8 cellular contexts compared by ENCODE assay signal in the genomic region with DNA sequence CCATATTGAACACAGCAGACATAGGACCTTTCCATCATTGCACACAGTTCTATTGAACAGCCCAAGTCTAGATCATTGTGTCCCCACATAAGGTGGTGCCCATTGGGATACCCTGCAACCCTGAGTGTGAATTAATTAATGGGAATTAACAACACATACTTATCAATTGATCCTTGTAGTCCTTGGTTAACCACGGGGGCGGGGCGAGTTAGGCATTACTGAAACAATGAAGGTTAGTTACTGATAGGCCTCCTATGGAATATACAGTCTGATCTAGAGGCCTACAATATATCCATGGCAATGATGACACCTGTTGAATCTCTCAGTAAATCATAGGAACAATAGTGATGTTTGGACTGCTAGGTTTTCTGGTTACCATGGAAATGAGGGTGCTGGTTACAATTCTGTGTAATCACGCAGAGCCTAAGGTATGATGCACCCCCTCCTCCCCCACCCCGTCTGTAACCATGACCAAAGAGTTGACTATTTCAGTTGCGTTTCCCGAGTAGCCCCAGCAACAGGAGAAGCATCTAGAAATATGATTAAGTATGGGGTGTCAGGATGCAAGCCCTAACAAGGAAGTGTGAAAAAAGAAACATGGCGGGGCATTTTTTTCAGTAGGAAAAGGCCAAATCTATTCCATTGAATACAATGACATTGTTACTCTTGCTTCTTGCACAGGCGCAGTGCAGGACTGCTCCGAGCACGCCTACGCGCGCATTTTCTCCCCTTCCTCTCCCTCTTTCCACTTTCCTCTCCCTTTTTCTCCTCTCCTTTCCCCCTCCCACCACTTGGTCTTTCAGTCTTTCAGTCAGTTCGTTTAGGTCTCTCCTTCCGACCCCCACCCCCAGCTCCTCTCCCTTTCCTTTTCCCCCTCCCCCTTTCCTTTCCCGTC. TPM values are rescaled to one million over a fixed set of nuclear protein-coding genes. Genes with fewer than 3 reads are reported as not detected.
A peak's percentile ranks its signal among the peaks of the same experiment; 100 is the strongest.
DNase-seq lines count a peak whose midpoint lies in the region; ATAC-seq and TF ChIP-seq lines count a peak whose summit lies in the region.

No MANE protein-coding gene starts in this region.

- ATAC-seq in GM19395 (IDR thresholded peaks at IDR 0.05; ENCODE audit: unreplicated experiment) (peak; percentile 38), HG03469 (IDR thresholded peaks at IDR 0.05; ENCODE audit: unreplicated experiment) (peak; percentile 5)

- H3K27ac ChIP-seq in mucosa of rectum (ENCODE audit: low read depth in 2 of 2, low read length in 2 of 2) (peak overlapping the region; percentile 73 to 82), subcutaneous abdominal adipose tissue (ENCODE audit: low read depth, low read length) (peak overlapping the region; percentile 87)

- H3K36me3 ChIP-seq in mucosa of rectum (ENCODE audit: control insufficient read depth in 2 of 2, insufficient read depth in 2 of 2, low read length in 2 of 2) (no peaks in the 10 kb centered on the region), subcutaneous abdominal adipose tissue (ENCODE audit: control insufficient read depth in 5 of 5, insufficient read depth in 5 of 5, low read length in 5 of 5) (no peaks in the 10 kb centered on the region)

- peaks cover 0 to 4% of the 10 kb centered on the region in 2 donors for H3K4me1 ChIP-seq in mucosa of rectum (ENCODE audit: control insufficient read depth in 2 of 2, insufficient read depth in 2 of 2, low read length in 2 of 2)
- H3K4me1 ChIP-seq in subcutaneous abdominal adipose tissue (ENCODE audit: control insufficient read depth in 5 of 5, insufficient read depth in 5 of 5, low read length in 5 of 5) = peaks cover 0 to 27% (median 16%) of the 10 kb centered on the region in 5 donors

- H3K9ac ChIP-seq in mucosa of rectum (ENCODE audit: low read depth in 1 of 2, low read length in 2 of 2) = peak overlapping the region; percentile 60 to 71
- H3K9ac ChIP-seq in subcutaneous abdominal adipose tissue (ENCODE audit: low read length in 5 of 5) = peak overlapping the region; percentile 44 to 59 (median 59)

- H3K9me3 ChIP-seq in mucosa of rectum (ENCODE audit: control insufficient read depth in 2 of 2, low read length in 2 of 2) (no peaks in the 10 kb centered on the region), subcutaneous abdominal adipose tissue (ENCODE audit: control insufficient read depth in 5 of 5, low read length in 5 of 5) (peaks cover 0 to 8% (median 3%) of the 10 kb centered on the region in 5 donors)

- H3K4me3 ChIP-seq in WI38 (ENCODE audit: low read depth, low read length) (peak overlapping the region; percentile 48), mucosa of rectum (ENCODE audit: low read length in 2 of 2) (peak overlapping the region; percentile 65 to 87), subcutaneous abdominal adipose tissue (ENCODE audit: low read depth in 1 of 5, low read length in 5 of 5) (peak overlapping the region; percentile 64 to 83 (median 79))

- H3K27me3 ChIP-seq in mucosa of rectum (ENCODE audit: control insufficient read depth in 2 of 2, insufficient read depth in 2 of 2, low read length in 2 of 2) (no peaks in the 10 kb centered on the region), subcutaneous abdominal adipose tissue (ENCODE audit: control insufficient read depth in 5 of 5, insufficient read depth in 4 of 5, low read length in 5 of 5) (peaks cover 0 to 2% (median 0%) of the 10 kb centered on the region in 5 donors)

- DNase-seq in CD1c-positive myeloid dendritic cell (ENCODE audit: extremely low spot score) = peak; percentile 75
- peak; percentile 40 to 61 for DNase-seq in dermis microvascular lymphatic vessel endothelial cell (ENCODE audit: low read depth in 2 of 2)
- DNase-seq in HuH-7.5 (ENCODE audit: low spot score) = no peak

- TF ChIP-seq CTCF in WI38 (IDR thresholded peaks at IDR 0.05; ENCODE audit: low read depth, low read length) = no peak

RNA-seq across cellular contexts. Expression of a gene that starts 0.7 kb away (rescaled TPM):
- total RNA-seq in dermis microvascular lymphatic vessel endothelial cell = 353 and 381 TPM in 2 replicates

RNA-seq across cellular contexts. Expression of a gene that starts 18.8 kb away (rescaled TPM):
- 0.38 and 0.64 TPM in 2 replicates for total RNA-seq in dermis microvascular lymphatic vessel endothelial cell

RNA-seq across cellular contexts. Expression of a gene that starts 28.8 kb away (rescaled TPM):
- 8.5 and 12.1 TPM in 2 replicates for total RNA-seq in dermis microvascular lymphatic vessel endothelial cell

RNA-seq across cellular contexts. Expression of a gene that starts 59.7 kb away (rescaled TPM):
- total RNA-seq in dermis microvascular lymphatic vessel endothelial cell = not detected in 2 replicates
